In genomic region chr17:81833160-81833920, GRCh38 we compare ENCODE assay signal across 8 cellular contexts. TPM values are rescaled to one million over a fixed set of nuclear protein-coding genes. Genes with fewer than 3 reads are reported as not detected.
DNase-seq lines count a peak whose midpoint lies in the region; ATAC-seq and TF ChIP-seq lines count a peak whose summit lies in the region.

Gene MCRIP1, minus strand, starts transcription at chr17:81833291. Its CDS starts 8,785 bp downstream, at chr17:81824506.

- peak within 1 kb of the TSS; percentile 88 for H3K4me3 Mint-ChIP-seq in activated T-cell treated with anti-CD3 and anti-CD28 coated beads, Interleukin-2, amount 50 U/mL, for 4 hours

- in situ Hi-C loops in Panc1 (cut with HindIII; ENCODE audit: low pct_unique_long_range_greater_than_20kb, low sequenced_read_pairs) = no loop called here

- no peak within 1 kb of the TSS for H3K4me3 ChIP-seq in KMS-11 (IDR thresholded peaks at IDR 0.05; ENCODE audit: insufficient read depth, low read depth, low read length)
- peak within 1 kb of the TSS; percentile 77 to 84 for H3K4me3 ChIP-seq in Panc1 (ENCODE audit: low read depth in 2 of 2, low read length in 2 of 2)
- H3K4me3 ChIP-seq in muscle layer of colon (ENCODE audit: low read depth in 1 of 2, low read length in 2 of 2) = peak within 1 kb of the TSS; percentile 81 to 87

- TF ChIP-seq CTCF in KMS-11 (conservative IDR thresholded peaks at IDR 0.05; ENCODE audit: low read depth, low read length) (no peak), Panc1 (IDR thresholded peaks at IDR 0.05) (no peak)

- CTCF ChIA-PET in Panc1 (lab: Charles Lee) = no interaction called here

- H3K9me3 ChIP-seq in Panc1 (ENCODE audit: control insufficient read depth, insufficient read depth, low read depth, low read length) = no peaks in the 10 kb centered on the region
- no peaks in the 10 kb centered on the region for H3K9me3 ChIP-seq in muscle layer of colon (ENCODE audit: low read length)

- intact Hi-C loops in Panc1 (cut with micrococcal nuclease; ENCODE audit: unreplicated experiment) = no loop called here

- peak within 1 kb of the TSS; percentile 99 for H3K4me2 ChIP-seq in KMS-11

- peaks cover 28% of the 10 kb centered on the region for H3K4me1 ChIP-seq in KMS-11 (ENCODE audit: low read depth, poor library complexity, severe bottlenecking)
- H3K4me1 ChIP-seq in Panc1 (ENCODE audit: control insufficient read depth, insufficient read depth, low read length) = peaks cover 14% of the 10 kb centered on the region
- H3K4me1 ChIP-seq in muscle layer of colon (ENCODE audit: insufficient read depth, low read length) = peaks cover 19% of the 10 kb centered on the region

- no peaks in the 10 kb centered on the region for H3K9me3 Mint-ChIP-seq in activated T-cell treated with anti-CD3 and anti-CD28 coated beads, Interleukin-2, amount 50 U/mL, for 4 hours

- H3K27ac ChIP-seq in KMS-11 (peak within 1 kb of the TSS; percentile 89), Panc1 (ENCODE audit: low read length) (peak within 1 kb of the TSS; percentile 91), muscle layer of colon (ENCODE audit: low read depth, low read length) (peak within 1 kb of the TSS; percentile 92)

- peaks cover 20% of the 10 kb centered on the region for H3K4me1 Mint-ChIP-seq in activated T-cell treated with anti-CD3 and anti-CD28 coated beads, Interleukin-2, amount 50 U/mL, for 4 hours (ENCODE audit: low read depth)

- DNase-seq in DMS 273 (lab: John Stamatoyannopoulos, UW; ENCODE audit: unreplicated experiment) = peak; percentile 98
- DNase-seq in Panc1 (ENCODE audit: low read depth, low spot score) = no peak
- DNase-seq in activated T-cell treated with anti-CD3 and anti-CD28 coated beads, Interleukin-2, amount 50 U/mL, for 4 hours = peak; percentile 94
- DNase-seq in stimulated activated CD8-positive, alpha-beta memory T cell treated with anti-CD3 and anti-CD28 coated beads, Interleukin-7, amount 100 ng/mL, for 1 hour (ENCODE audit: low read depth in 2 of 2) = peak; percentile 88 to 90

- H3K36me3 Mint-ChIP-seq in activated T-cell treated with anti-CD3 and anti-CD28 coated beads, Interleukin-2, amount 50 U/mL, for 4 hours (ENCODE audit: insufficient read depth) = peaks cover 1% of the 10 kb centered on the region

- TSS peak; percentile 96 for BruUV-seq in Panc1 (replicated peaks; lab: Mats Ljungman, UMichigan)

- peaks cover 9% of the 10 kb centered on the region; the same call in 1 of the 2 replicates for H3K79me2 ChIP-seq in KMS-11 (ENCODE audit: insufficient read depth, low read depth)

- no peaks in the 10 kb centered on the region for H3K36me3 ChIP-seq in KMS-11 (ENCODE audit: insufficient read depth)
- H3K36me3 ChIP-seq in Panc1 (ENCODE audit: control insufficient read depth, insufficient read depth, low read length) = no peaks in the 10 kb centered on the region; the same call in 1 of the 2 replicates
- no peaks in the 10 kb centered on the region for H3K36me3 ChIP-seq in muscle layer of colon (ENCODE audit: insufficient read depth, low read length)

- ATAC-seq in GM21619 (IDR thresholded peaks at IDR 0.05; ENCODE audit: unreplicated experiment) (peak; percentile 9), Panc1 (peak; percentile 92), esophagus mucosa (peak; percentile 85)
- peak; percentile 76 to 84 for ATAC-seq in activated T-cell treated with anti-CD3 and anti-CD28 coated beads, Interleukin-2, amount 50 U/mL, for 4 hours

- H4K20me1 ChIP-seq in KMS-11 (ENCODE audit: insufficient read depth) = no peaks in the 10 kb centered on the region

- H2AFZ ChIP-seq in KMS-11 (ENCODE audit: low read depth) = peak within 1 kb of the TSS; percentile 83

- peak within 1 kb of the TSS; percentile 94 for H3K9ac ChIP-seq in KMS-11
- peak within 1 kb of the TSS; percentile 91 for H3K9ac ChIP-seq in muscle layer of colon (ENCODE audit: low read length)

- H3K27me3 Mint-ChIP-seq in activated T-cell treated with anti-CD3 and anti-CD28 coated beads, Interleukin-2, amount 50 U/mL, for 4 hours (ENCODE audit: low read depth) = no peaks in the 10 kb centered on the region

- POLR2A ChIA-PET in Panc1 (lab: Charles Lee) = interaction anchor here (0.7 to 0.9 kb wide), 2 partner anchors 27 to 98 kb away, joined by 3 read pairs; no protein-coding TSS in a partner anchor

- H3K27me3 ChIP-seq in KMS-11 (ENCODE audit: insufficient read depth, low read depth) (no peaks in the 10 kb centered on the region), Panc1 (ENCODE audit: control insufficient read depth, insufficient read depth, low read length) (no peaks in the 10 kb centered on the region), muscle layer of colon (ENCODE audit: control insufficient read depth in 1 of 2, insufficient read depth in 2 of 2, low read length in 2 of 2) (no peaks in the 10 kb centered on the region)

RNA-seq across cellular contexts. Expression of gene MCRIP1, which starts in this region (rescaled TPM):
- 115 TPM for total RNA-seq in Panc1 (2021; ENCODE audit: unreplicated experiment)
- polyA plus RNA-seq in Panc1 (2012; ENCODE audit: insufficient read length) = 128 TPM
- total RNA-seq in activated T-cell treated with anti-CD3 and anti-CD28 coated beads, Interleukin-2, amount 50 U/mL, for 4 hours = 100 to 1,000 TPM; 100 to 112 (median 110) TPM
- total RNA-seq in esophagus mucosa = 18.7 TPM

Comparison
In these comparisons a context has a peak if more than half of its experiments do, and no peak if none do; other contexts are left out.
1. ATAC-seq: peak in every context shown above with its lines; median percentile 92 in Panc1; 85 in esophagus mucosa; 80 in activated T-cell treated with anti-CD3 and anti-CD28 coated beads, Interleukin-2, amount 50 U/mL, for 4 hours; 9 in GM21619.